Comparison of ENCODE assay signal across 17 cellular contexts in the genomic region with DNA sequence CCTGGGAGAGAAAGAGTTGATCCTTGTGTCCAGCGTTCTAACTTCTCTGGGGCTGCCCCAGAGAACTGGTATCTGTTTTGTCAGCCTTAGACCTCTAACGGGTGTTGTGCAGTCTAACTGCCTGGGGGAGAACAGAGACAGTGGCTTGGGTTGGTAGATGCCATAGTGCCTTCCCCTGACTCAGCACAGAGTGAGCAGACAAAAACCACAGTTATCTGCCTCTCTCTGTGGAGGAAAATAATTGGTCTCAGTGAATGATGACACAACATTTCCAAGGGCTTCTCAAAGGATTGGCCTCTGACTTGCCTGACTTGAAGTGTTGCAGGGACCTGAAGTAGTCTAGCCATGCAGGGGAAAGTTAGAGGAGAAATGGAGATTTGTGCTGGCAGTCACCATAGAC.
A peak's percentile ranks its signal among the peaks of the same experiment; 100 is the strongest.
DNase-seq lines count a peak whose midpoint lies in the region; ATAC-seq and TF ChIP-seq lines count a peak whose summit lies in the region.
"Had no signal": no experiment of that assay in that cellular context is flagged by ENCODE, and none has a peak within 500 bp of the region (broad histone marks: within the 10 kb centered on the region; RNA-seq: fewer than 3 reads in every experiment).

No MANE protein-coding gene starts in this region.

- DNase-seq in EH (ENCODE audit: low read depth), result peak; percentile 92
- peak; percentile 84 for DNase-seq in MM.1S
- peak; percentile 32 to 68 for DNase-seq in cardiac fibroblast (ENCODE audit: low read depth in 2 of 2)
- DNase-seq in myocyte (ENCODE audit: low read depth), result peak; percentile 34
- DNase-seq in kidney glomerular epithelial cell (lab: John Stamatoyannopoulos, UW), result no peak
- DNase-seq in NCI-H524 treated with DMSO at 0.1 percent for 48 hours (lab: John Stamatoyannopoulos, UW), result no peak
- DNase-seq: activated CD8-positive, alpha-beta T cell treated with anti-CD3 and anti-CD28 coated beads for 36 hours; endodermal cell; natural killer cell; NCI-H510A treated with DMSO at 0.1 percent for 48 hours; right cardiac atrium; stimulated activated CD4-positive, alpha-beta T cell treated with anti-CD3 and anti-CD28 coated beads, Interleukin-4, amount 100 ng/mL, for 24 hours; stimulated activated naive B cell treated with anti-CD40 and anti-IgM and Interleukin-4, amounts not matched to agents 10 μg/mL and 1 μg/mL and 100 μg/mL, for 72 hours had no signal

- peak overlapping the region; percentile 54 for H2AFZ ChIP-seq in MM.1S (ENCODE audit: low read length)

- no peaks in the 10 kb centered on the region for H4K20me1 ChIP-seq in MM.1S (ENCODE audit: insufficient read depth, low read length)

- peak overlapping the region; percentile 29; the same call in 1 of the 2 replicates for H3K4me2 ChIP-seq in MM.1S (ENCODE audit: low read depth, low read length)

- H3K9me2 ChIP-seq in MM.1S (replicated peaks; ENCODE audit: insufficient read depth, low read length), result no peaks in the 10 kb centered on the region

- ATAC-seq in GM21723 (IDR thresholded peaks at IDR 0.05; ENCODE audit: unreplicated experiment) (no peak), GM18517 (IDR thresholded peaks at IDR 0.05; ENCODE audit: unreplicated experiment) (no peak)
- ATAC-seq: activated CD8-positive, alpha-beta T cell treated with anti-CD3 and anti-CD28 coated beads for 36 hours; natural killer cell; Panc1; right cardiac atrium; stimulated activated naive B cell treated with anti-CD40 and anti-IgM and Interleukin-4, amounts not matched to agents 10 μg/mL and 1 μg/mL and 100 μg/mL, for 72 hours had no signal

- H3K4me3 ChIP-seq in MM.1S (ENCODE audit: low read length), result no peak overlapping the region
- H3K4me3 ChIP-seq in cardiac fibroblast (replicated peaks in 1 of 2; ENCODE audit: low read depth in 2 of 2, low read length in 2 of 2), result no peak overlapping the region
- H3K4me3 ChIP-seq: vagina had no signal

- no peak overlapping the region for H3K9ac ChIP-seq in MM.1S (ENCODE audit: low read length)

- H3K36me3 ChIP-seq in MM.1S (replicated peaks; ENCODE audit: insufficient read depth, low read length), result no peaks in the 10 kb centered on the region
- H3K36me3 ChIP-seq: vagina had no signal

- H3K27ac ChIP-seq in MM.1S (ENCODE audit: low read length), result peak overlapping the region; percentile 52; the same call in 1 of the 2 replicates
- H3K27ac ChIP-seq: vagina had no signal

- H3F3A ChIP-seq in MM.1S (ENCODE audit: insufficient read depth, low read length), result no peaks in the 10 kb centered on the region

- no peaks in the 10 kb centered on the region for H3K9me3 ChIP-seq in MM.1S (replicated peaks; ENCODE audit: insufficient read depth, low read length)
- H3K9me3 ChIP-seq: vagina had no signal

- H3K4me1 ChIP-seq in MM.1S (ENCODE audit: low read length), result peaks cover 8% of the 10 kb centered on the region
- H3K4me1 ChIP-seq: vagina had no signal

- no peak for TF ChIP-seq CTCF in MM.1S (IDR thresholded peaks at IDR 0.05; ENCODE audit: low read length)
- TF ChIP-seq CTCF in cardiac fibroblast (IDR thresholded peaks at IDR 0.05; ENCODE audit: low read depth, low read length), result no peak

- no peaks in the 10 kb centered on the region for H3K27me3 ChIP-seq in MM.1S (replicated peaks; ENCODE audit: insufficient read depth, low read length)
- H3K27me3 ChIP-seq: vagina had no signal

- H3K79me2 ChIP-seq in MM.1S (ENCODE audit: low read length), result no peaks in the 10 kb centered on the region

Comparison
In these comparisons a context has a peak if more than half of its experiments do, and no peak if none do; other contexts are left out.
1. DNase-seq: peak in EH (single experiment), MM.1S (single experiment), cardiac fibroblast (2 of 2) and myocyte (single experiment); none in kidney glomerular epithelial cell (single experiment) and NCI-H524 treated with DMSO at 0.1 percent for 48 hours (single experiment).